8 cellular contexts compared by ENCODE assay signal in the genomic region with DNA sequence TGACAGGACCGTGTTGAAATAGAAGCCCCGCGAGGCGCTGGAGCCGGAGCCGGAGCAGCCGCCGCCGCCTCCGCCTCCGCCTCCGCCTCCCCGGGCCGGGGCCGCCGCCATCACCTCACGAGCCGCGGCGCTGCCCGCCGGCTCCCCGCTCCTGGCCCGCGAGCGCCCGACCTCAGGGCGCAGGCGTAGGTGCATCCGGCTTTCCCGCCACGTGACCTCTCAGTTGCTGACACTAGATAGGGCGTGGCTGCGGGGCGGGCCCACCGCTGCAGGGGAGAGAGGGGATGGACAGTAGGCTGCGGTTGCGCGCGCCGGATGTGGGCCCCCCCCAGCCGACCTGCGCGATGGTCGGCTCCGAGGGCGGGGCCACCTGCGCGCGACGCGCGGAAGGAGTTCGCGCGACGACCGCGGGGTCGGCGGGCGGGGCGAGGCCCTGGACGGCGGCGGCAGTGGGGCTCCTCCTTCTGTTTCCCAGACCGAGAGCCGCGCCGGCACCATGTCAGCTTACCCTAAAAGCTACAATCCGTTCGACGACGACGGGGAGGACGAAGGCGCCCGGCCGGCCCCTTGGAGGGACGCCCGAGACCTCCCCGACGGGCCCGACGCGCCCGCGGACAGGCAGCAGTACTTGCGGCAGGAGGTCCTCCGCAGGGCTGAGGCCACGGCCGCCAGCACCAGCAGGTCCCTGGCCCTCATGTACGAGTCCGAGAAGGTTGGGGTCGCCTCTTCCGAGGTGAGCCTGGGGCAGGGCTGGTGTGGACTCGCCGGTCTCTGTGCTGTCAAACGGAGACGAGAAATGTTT. TPM values are rescaled to one million over a fixed set of nuclear protein-coding genes. Genes with fewer than 3 reads are reported as not detected.
DNase-seq lines count a peak whose midpoint lies in the region; ATAC-seq and TF ChIP-seq lines count a peak whose summit lies in the region.

TSS of gene PI4KA (minus strand) at position 197 of the 802 bp plus-strand sequence. CDS start at position 111, 86 bp downstream.
TSS of gene SNAP29 (plus strand) at position 393 of the 802 bp plus-strand sequence. CDS start at position 497, 104 bp downstream.

- H3K9ac ChIP-seq in SK-N-SH = peak within 1 kb of the TSS; percentile 75

- H3K4me1 ChIP-seq in SK-N-SH (ENCODE audit: control insufficient read depth in 1 of 2, insufficient read depth in 2 of 2, low read depth in 1 of 2, low read length in 1 of 2) = peaks cover 11 to 16% of the 10 kb centered on the region in 2 experiments; a peak in 2 of 4 replicates

- no peak for TF ChIP-seq RAD21 in SK-N-SH (IDR thresholded peaks at IDR 0.05; ENCODE audit: low read length)

- H3K36me3 ChIP-seq in GM06990 (ENCODE audit: control insufficient read depth, insufficient read depth, low read length) (peaks cover 2% of the 10 kb centered on the region), SK-N-SH (replicated peaks in 1 of 2; ENCODE audit: control insufficient read depth in 1 of 2, insufficient read depth in 2 of 2, low read length in 1 of 2) (peaks cover 0 to 4% of the 10 kb centered on the region in 2 experiments)

- no peaks in the 10 kb centered on the region for H3K9me3 ChIP-seq in SK-N-SH

- peak; percentile 100 for DNase-seq in GM06990 (ENCODE audit: extremely low read depth, insufficient read length)
- peak; percentile 94 for DNase-seq in NCI-H1048 (lab: John Stamatoyannopoulos, UW)
- peak; percentile 100 for DNase-seq in SK-N-SH
- DNase-seq in activated naive CD4-positive, alpha-beta T cell treated with anti-CD3 and anti-CD28 coated beads, Interleukin-2, amount 50 U/mL, for 16 hours = peak; percentile 98
- DNase-seq in germinal center (ENCODE audit: low spot score) = peak; percentile 99
- DNase-seq in non-pigmented ciliary epithelial cell (ENCODE audit: low read depth) = peak; percentile 84
- peak; percentile 84 to 99 (median 95) for DNase-seq in substantia nigra (lab: John Stamatoyannopoulos, UW)

- CTCF ChIA-PET in SK-N-SH (lab: Yijun Ruan, JAX) = interaction anchor here (0.6 to 2.3 kb wide), 2 partner anchors 54 to 195 kb away, joined by 3 to 8 read pairs; no protein-coding TSS in a partner anchor

- H3F3A ChIP-seq in SK-N-SH (replicated peaks; ENCODE audit: insufficient read depth) = peaks cover 10% of the 10 kb centered on the region

- ATAC-seq in HG02571 (IDR thresholded peaks at IDR 0.05; ENCODE audit: unreplicated experiment) = peak; percentile 95

- H3K27me3 ChIP-seq in GM06990 (replicated peaks; ENCODE audit: control insufficient read depth, insufficient read depth, low read length) = no peaks in the 10 kb centered on the region
- H3K27me3 ChIP-seq in SK-N-SH (ENCODE audit: insufficient read depth) = no peaks in the 10 kb centered on the region

- peak within 1 kb of the TSS; percentile 71 to 73; a peak in 3 of 4 replicates for H3K27ac ChIP-seq in SK-N-SH (ENCODE audit: low read depth in 2 of 2, low read length in 1 of 2)
- peak within 1 kb of the TSS; percentile 86 for H3K27ac ChIP-seq in substantia nigra (ENCODE audit: low read depth, low read length, poor library complexity, severe bottlenecking)

- POLR2A ChIA-PET in SK-N-SH (lab: Yijun Ruan, JAX) = interaction anchor here (1.4 kb wide), 1 partner anchor 55 kb away, joined by 3 read pairs; no protein-coding TSS in a partner anchor

- no peaks in the 10 kb centered on the region for H3K9me2 ChIP-seq in SK-N-SH

- peaks cover 20% of the 10 kb centered on the region; the same call in 1 of the 2 replicates for H4K20me1 ChIP-seq in SK-N-SH (ENCODE audit: insufficient read depth)

- H3K4me2 ChIP-seq in SK-N-SH = peak within 1 kb of the TSS; percentile 91

- H3K4me3 ChIP-seq in GM06990 (replicated peaks; ENCODE audit: low read depth, low read length) = peak within 1 kb of the TSS; percentile 91
- H3K4me3 ChIP-seq in SK-N-SH (ENCODE audit: low read depth in 2 of 2, low read length in 1 of 2) = peak within 1 kb of the TSS; percentile 72 to 88

- TF ChIP-seq CTCF in GM06990 (IDR thresholded peaks at IDR 0.05; ENCODE audit: insufficient read depth, low read length, poor library complexity, severe bottlenecking) = no peak
- TF ChIP-seq CTCF in SK-N-SH (IDR thresholded peaks at IDR 0.05) = no peak

- H2AFZ ChIP-seq in SK-N-SH (ENCODE audit: low read depth) = peak within 1 kb of the TSS; percentile 93

- H3K79me2 ChIP-seq in SK-N-SH (ENCODE audit: insufficient read depth) = peaks cover 60% of the 10 kb centered on the region

- 2% methylated on average over 7 of the region's 100 CpGs for WGBS in SK-N-SH (ENCODE audit: low lambda C conversion rate)

- peak in 1 of 2 experiments; percentile 43; a peak in 1 of 4 replicates for TF ChIP-seq EP300 in SK-N-SH (IDR thresholded peaks at IDR 0.05; ENCODE audit: borderline replicate concordance in 1 of 2, low read depth in 1 of 2, low read length in 1 of 2)

TF ChIP-seq in SK-N-SH, 30 proteins besides CTCF, POLR2A, EP300 and RAD21 (continues in another document):
- TF ChIP-seq IRF3 (IDR thresholded peaks at IDR 0.05; ENCODE audit: low read depth, low read length) (no peak), ELF1 (IDR thresholded peaks at IDR 0.05) (peak; percentile 68), MXI1 (IDR thresholded peaks at IDR 0.05; ENCODE audit: low read depth, low read length) (peak; percentile 86), TEAD4 (IDR thresholded peaks at IDR 0.05; ENCODE audit: borderline replicate concordance, insufficient read depth) (no peak), FOXM1 (IDR thresholded peaks at IDR 0.05; ENCODE audit: low read depth) (no peak), JUND (IDR thresholded peaks at IDR 0.05) (no peak), REST (IDR thresholded peaks at IDR 0.05; ENCODE audit: low read depth, low read length) (no peak), NRF1 (IDR thresholded peaks at IDR 0.05; ENCODE audit: low read depth, low read length) (peak; percentile 82)
- TF ChIP-seq, protein P1, sequence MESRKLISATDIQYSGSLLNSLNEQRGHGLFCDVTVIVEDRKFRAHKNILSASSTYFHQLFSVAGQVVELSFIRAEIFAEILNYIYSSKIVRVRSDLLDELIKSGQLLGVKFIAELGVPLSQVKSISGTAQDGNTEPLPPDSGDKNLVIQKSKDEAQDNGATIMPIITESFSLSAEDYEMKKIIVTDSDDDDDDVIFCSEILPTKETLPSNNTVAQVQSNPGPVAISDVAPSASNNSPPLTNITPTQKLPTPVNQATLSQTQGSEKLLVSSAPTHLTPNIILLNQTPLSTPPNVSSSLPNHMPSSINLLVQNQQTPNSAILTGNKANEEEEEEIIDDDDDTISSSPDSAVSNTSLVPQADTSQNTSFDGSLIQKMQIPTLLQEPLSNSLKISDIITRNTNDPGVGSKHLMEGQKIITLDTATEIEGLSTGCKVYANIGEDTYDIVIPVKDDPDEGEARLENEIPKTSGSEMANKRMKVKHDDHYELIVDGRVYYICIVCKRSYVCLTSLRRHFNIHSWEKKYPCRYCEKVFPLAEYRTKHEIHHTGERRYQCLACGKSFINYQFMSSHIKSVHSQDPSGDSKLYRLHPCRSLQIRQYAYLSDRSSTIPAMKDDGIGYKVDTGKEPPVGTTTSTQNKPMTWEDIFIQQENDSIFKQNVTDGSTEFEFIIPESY (IDR thresholded peaks at IDR 0.05; ENCODE audit: borderline replicate concordance, low read depth) = peak; percentile 81; the same call in 1 of the 2 replicates
- TF ChIP-seq, protein P2, sequence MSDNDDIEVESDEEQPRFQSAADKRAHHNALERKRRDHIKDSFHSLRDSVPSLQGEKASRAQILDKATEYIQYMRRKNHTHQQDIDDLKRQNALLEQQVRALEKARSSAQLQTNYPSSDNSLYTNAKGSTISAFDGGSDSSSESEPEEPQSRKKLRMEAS (IDR thresholded peaks at IDR 0.05; ENCODE audit: low read depth) = peak; percentile 76

RNA-seq across cellular contexts. Expression of gene PI4KA, which starts in this region (rescaled TPM):
- 26.3 and 30.0 TPM in 2 replicates for polyA plus RNA-seq in SK-N-SH (2012; rRNA removed)
- 14.2 and 19.4 TPM in 2 replicates for polyA plus RNA-seq in SK-N-SH (2012; cell fraction: cytosol; rRNA removed)
- 77.8 and 105 TPM in 2 replicates for polyA plus RNA-seq in SK-N-SH (2012; cell fraction: nucleus; rRNA removed)

RNA-seq across cellular contexts. Expression of gene SNAP29, which starts in this region (rescaled TPM):
- polyA plus RNA-seq in SK-N-SH (2012; rRNA removed) = 35.7 and 37.3 TPM in 2 replicates
- 33.8 and 36.0 TPM in 2 replicates for polyA plus RNA-seq in SK-N-SH (2012; cell fraction: cytosol; rRNA removed)
- 15.5 and 21.5 TPM in 2 replicates for polyA plus RNA-seq in SK-N-SH (2012; cell fraction: nucleus; rRNA removed)

Comparison
In these comparisons a context has a peak if more than half of its experiments do, and no peak if none do; other contexts are left out.
1. Peak in every context shown above with its lines: DNase-seq, ATAC-seq, H3K4me3 ChIP-seq and H3K27ac ChIP-seq.